Comparison of ENCODE assay signal across 1 cellular context in genomic region chr5:97183100-97183929, GRCh38.
TF ChIP-seq lines count a peak whose summit lies in the region.

RIOK2 (minus strand) TSS chr5:97183247; CDS start chr5:97183191, 56 bp downstream.

TF ChIP-seq in HEK293, 187 proteins besides CTCF, POLR2A, EP300 and RAD21 (continued from another document and continues in another):
- TF ChIP-seq, protein P1, sequence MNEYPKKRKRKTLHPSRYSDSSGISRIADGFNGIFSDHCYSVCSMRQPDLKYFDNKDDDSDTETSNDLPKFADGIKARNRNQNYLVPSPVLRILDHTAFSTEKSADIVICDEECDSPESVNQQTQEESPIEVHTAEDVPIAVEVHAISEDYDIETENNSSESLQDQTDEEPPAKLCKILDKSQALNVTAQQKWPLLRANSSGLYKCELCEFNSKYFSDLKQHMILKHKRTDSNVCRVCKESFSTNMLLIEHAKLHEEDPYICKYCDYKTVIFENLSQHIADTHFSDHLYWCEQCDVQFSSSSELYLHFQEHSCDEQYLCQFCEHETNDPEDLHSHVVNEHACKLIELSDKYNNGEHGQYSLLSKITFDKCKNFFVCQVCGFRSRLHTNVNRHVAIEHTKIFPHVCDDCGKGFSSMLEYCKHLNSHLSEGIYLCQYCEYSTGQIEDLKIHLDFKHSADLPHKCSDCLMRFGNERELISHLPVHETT (tag by site-specific recombination; IDR thresholded peaks at IDR 0.05), result no peak; the same call in 1 of the 2 replicates
- TF ChIP-seq ZNF660 (tag by site-specific recombination; IDR thresholded peaks at IDR 0.05) (no peak), ZNF155 (tag by site-specific recombination; IDR thresholded peaks at IDR 0.05) (no peak), ZNF701 (tag by site-specific recombination; IDR thresholded peaks at IDR 0.05) (no peak), ZNF768 (tag by site-specific recombination; IDR thresholded peaks at IDR 0.05) (no peak), ZNF362 (tag by site-specific recombination; IDR thresholded peaks at IDR 0.05) (no peak), SCRT1 (tag by site-specific recombination; IDR thresholded peaks at IDR 0.05; ENCODE audit: borderline replicate concordance) (no peak), YY1 (tag by site-specific recombination; IDR thresholded peaks at IDR 0.05) (peak; percentile 63; the same call in 1 of the 2 replicates), SCRT2 (tag by site-specific recombination; IDR thresholded peaks at IDR 0.05) (no peak), IKZF3 (tag by site-specific recombination; IDR thresholded peaks at IDR 0.05) (no peak; the same call in 1 of the 2 replicates), ZNF23 (tag by site-specific recombination; IDR thresholded peaks at IDR 0.05; ENCODE audit: borderline replicate concordance) (no peak), ZNF416 (tag by site-specific recombination; IDR thresholded peaks at IDR 0.05) (no peak), ZNF175 (tag by site-specific recombination; IDR thresholded peaks at IDR 0.05) (no peak), ZNF10 (tag by site-specific recombination; IDR thresholded peaks at IDR 0.05) (no peak), BCL11A (tag by site-specific recombination; IDR thresholded peaks at IDR 0.05; ENCODE audit: low read depth) (no peak), ZNF184 (tag by site-specific recombination; IDR thresholded peaks at IDR 0.05) (no peak), ZNF518A (tag by site-specific recombination; conservative IDR thresholded peaks at IDR 0.05; ENCODE audit: low read depth) (peak; percentile 49; the same call in 1 of the 2 replicates), ZNF211 (tag by site-specific recombination; IDR thresholded peaks at IDR 0.05; ENCODE audit: low read depth) (no peak), ZBTB6 (tag by site-specific recombination; IDR thresholded peaks at IDR 0.05) (no peak), ZBTB17 (tag by site-specific recombination; IDR thresholded peaks at IDR 0.05) (peak; percentile 49), ZNF521 (tag by site-specific recombination; IDR thresholded peaks at IDR 0.05) (no peak), ZFHX2 (tag by site-specific recombination; conservative IDR thresholded peaks at IDR 0.05) (0 out of 2 replicates have a peak, but pooled peaks have one; percentile 8), ZNF792 (tag by site-specific recombination; IDR thresholded peaks at IDR 0.05) (no peak), HOXA7 (CRISPR knock-in tag; IDR thresholded peaks at IDR 0.05; ENCODE audit: borderline replicate concordance) (no peak), HOXD13 (CRISPR knock-in tag; IDR thresholded peaks at IDR 0.05; ENCODE audit: borderline replicate concordance) (no peak), ZNF48 (tag by site-specific recombination; IDR thresholded peaks at IDR 0.05) (no peak), ZNF280D (tag by site-specific recombination; IDR thresholded peaks at IDR 0.05) (no peak), ZNF146 (tag by site-specific recombination; IDR thresholded peaks at IDR 0.05) (no peak), ZNF549 (tag by site-specific recombination; IDR thresholded peaks at IDR 0.05) (no peak), ZNF302 (tag by site-specific recombination; IDR thresholded peaks at IDR 0.05; ENCODE audit: low read depth) (no peak), ZNF629 (tag by site-specific recombination; IDR thresholded peaks at IDR 0.05) (no peak; the same call in 1 of the 2 replicates), YY2 (tag by site-specific recombination; IDR thresholded peaks at IDR 0.05) (no peak), ZFP41 (tag by site-specific recombination; IDR thresholded peaks at IDR 0.05; ENCODE audit: borderline replicate concordance) (no peak), ZBTB8A (tag by site-specific recombination; IDR thresholded peaks at IDR 0.05) (no peak), ZNF37A (tag by site-specific recombination; IDR thresholded peaks at IDR 0.05) (no peak), OSR2 (tag by site-specific recombination; IDR thresholded peaks at IDR 0.05) (no peak), ZNF202 (tag by site-specific recombination; IDR thresholded peaks at IDR 0.05; ENCODE audit: borderline replicate concordance) (no peak), ZNF223 (tag by site-specific recombination; IDR thresholded peaks at IDR 0.05) (no peak), ZBTB21 (tag by site-specific recombination; IDR thresholded peaks at IDR 0.05) (peak; percentile 12; the same call in 1 of the 2 replicates), ZNF561 (tag by site-specific recombination; IDR thresholded peaks at IDR 0.05; ENCODE audit: borderline replicate concordance) (peak; percentile 69), WT1 (tag by site-specific recombination; IDR thresholded peaks at IDR 0.05) (0 out of 2 replicates have a peak, but pooled peaks have one; percentile 8), ZNF366 (tag by site-specific recombination; conservative IDR thresholded peaks at IDR 0.05) (peak; percentile 96), GLIS2 (tag by site-specific recombination; IDR thresholded peaks at IDR 0.05) (no peak), SP7 (tag by site-specific recombination; IDR thresholded peaks at IDR 0.05) (peak; percentile 81), HOXC10 (CRISPR knock-in tag; IDR thresholded peaks at IDR 0.05) (no peak), ZIC2 (tag by site-specific recombination; IDR thresholded peaks at IDR 0.05) (no peak), ZNF585B (tag by site-specific recombination; IDR thresholded peaks at IDR 0.05) (no peak)
- TF ChIP-seq, protein P2, sequence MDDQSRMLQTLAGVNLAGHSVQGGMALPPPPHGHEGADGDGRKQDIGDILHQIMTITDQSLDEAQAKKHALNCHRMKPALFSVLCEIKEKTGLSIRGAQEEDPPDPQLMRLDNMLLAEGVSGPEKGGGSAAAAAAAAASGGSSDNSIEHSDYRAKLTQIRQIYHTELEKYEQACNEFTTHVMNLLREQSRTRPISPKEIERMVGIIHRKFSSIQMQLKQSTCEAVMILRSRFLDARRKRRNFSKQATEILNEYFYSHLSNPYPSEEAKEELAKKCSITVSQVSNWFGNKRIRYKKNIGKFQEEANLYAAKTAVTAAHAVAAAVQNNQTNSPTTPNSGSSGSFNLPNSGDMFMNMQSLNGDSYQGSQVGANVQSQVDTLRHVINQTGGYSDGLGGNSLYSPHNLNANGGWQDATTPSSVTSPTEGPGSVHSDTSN (CRISPR knock-in tag; IDR thresholded peaks at IDR 0.05), result no peak
- TF ChIP-seq, protein P3, sequence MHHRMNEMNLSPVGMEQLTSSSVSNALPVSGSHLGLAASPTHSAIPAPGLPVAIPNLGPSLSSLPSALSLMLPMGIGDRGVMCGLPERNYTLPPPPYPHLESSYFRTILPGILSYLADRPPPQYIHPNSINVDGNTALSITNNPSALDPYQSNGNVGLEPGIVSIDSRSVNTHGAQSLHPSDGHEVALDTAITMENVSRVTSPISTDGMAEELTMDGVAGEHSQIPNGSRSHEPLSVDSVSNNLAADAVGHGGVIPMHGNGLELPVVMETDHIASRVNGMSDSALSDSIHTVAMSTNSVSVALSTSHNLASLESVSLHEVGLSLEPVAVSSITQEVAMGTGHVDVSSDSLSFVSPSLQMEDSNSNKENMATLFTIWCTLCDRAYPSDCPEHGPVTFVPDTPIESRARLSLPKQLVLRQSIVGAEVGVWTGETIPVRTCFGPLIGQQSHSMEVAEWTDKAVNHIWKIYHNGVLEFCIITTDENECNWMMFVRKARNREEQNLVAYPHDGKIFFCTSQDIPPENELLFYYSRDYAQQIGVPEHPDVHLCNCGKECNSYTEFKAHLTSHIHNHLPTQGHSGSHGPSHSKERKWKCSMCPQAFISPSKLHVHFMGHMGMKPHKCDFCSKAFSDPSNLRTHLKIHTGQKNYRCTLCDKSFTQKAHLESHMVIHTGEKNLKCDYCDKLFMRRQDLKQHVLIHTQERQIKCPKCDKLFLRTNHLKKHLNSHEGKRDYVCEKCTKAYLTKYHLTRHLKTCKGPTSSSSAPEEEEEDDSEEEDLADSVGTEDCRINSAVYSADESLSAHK (tag by site-specific recombination; IDR thresholded peaks at IDR 0.05), result no peak
- TF ChIP-seq, protein P4, sequence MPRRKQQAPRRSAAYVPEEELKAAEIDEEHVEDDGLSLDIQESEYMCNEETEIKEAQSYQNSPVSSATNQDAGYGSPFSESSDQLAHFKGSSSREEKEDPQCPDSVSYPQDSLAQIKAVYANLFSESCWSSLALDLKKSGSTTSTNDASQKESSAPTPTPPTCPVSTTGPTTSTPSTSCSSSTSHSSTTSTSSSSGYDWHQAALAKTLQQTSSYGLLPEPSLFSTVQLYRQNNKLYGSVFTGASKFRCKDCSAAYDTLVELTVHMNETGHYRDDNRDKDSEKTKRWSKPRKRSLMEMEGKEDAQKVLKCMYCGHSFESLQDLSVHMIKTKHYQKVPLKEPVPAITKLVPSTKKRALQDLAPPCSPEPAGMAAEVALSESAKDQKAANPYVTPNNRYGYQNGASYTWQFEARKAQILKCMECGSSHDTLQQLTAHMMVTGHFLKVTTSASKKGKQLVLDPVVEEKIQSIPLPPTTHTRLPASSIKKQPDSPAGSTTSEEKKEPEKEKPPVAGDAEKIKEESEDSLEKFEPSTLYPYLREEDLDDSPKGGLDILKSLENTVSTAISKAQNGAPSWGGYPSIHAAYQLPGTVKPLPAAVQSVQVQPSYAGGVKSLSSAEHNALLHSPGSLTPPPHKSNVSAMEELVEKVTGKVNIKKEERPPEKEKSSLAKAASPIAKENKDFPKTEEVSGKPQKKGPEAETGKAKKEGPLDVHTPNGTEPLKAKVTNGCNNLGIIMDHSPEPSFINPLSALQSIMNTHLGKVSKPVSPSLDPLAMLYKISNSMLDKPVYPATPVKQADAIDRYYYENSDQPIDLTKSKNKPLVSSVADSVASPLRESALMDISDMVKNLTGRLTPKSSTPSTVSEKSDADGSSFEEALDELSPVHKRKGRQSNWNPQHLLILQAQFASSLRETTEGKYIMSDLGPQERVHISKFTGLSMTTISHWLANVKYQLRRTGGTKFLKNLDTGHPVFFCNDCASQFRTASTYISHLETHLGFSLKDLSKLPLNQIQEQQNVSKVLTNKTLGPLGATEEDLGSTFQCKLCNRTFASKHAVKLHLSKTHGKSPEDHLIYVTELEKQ (tag by site-specific recombination; IDR thresholded peaks at IDR 0.05; ENCODE audit: borderline replicate concordance), result no peak
